ENCODE assay signal across 8 cellular contexts in the genomic region with DNA sequence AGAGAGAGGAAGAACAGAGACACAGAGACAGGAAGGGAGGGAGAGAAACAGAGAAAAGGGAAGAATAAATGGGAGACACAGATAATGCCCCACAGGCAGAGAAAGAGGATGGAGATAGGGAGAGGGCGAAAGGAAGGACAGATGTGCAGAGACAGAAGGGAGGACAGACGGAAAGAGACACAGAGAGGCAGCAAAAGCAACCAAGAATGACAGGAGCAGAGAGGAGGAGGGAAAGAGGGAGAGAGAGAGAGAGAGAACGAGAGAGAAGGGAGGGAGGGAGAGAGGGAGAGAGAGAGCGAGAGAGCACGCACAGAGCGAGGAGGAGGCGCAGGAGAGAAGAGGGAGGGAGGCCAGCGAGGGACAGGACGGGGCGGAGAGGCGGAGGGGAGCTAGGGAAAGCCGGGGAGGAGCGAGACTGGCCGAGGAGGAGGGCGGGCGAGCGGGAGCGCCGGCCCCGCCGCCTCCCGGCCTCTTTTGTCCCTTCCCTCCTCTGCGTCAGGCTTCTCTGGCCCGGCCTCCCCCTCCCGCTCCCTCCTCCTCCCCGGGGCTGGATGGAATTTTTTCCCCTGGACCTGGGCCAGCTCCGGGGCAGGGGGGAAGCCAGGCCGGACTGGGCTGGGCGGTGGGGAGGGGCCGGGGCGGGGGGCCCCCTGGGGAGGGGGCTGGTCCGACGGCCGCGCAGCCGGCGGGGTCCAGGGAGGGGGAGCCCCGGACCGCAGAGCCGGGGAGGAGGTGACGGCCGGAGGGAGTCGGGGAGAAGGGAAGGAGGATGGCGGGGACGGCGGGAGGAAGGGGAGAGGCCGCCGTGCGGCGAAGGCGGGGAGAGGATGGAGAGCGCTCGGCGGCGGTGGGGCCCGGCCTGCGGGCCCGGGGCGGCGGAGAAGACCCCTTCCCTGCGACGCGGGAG. TPM values are rescaled to one million over a fixed set of nuclear protein-coding genes. Genes with fewer than 3 reads are reported as not detected.
DNase-seq lines count a peak whose midpoint lies in the region; ATAC-seq and TF ChIP-seq lines count a peak whose summit lies in the region.

No MANE protein-coding gene starts in this region.

- H3K36me3 Mint-ChIP-seq in activated naive CD8-positive, alpha-beta T cell treated with anti-CD3 and anti-CD28 coated beads, Interleukin-2, amount 10 ng/mL, durations not matched to agents 7 days and 5 days = peaks cover 4% of the 10 kb centered on the region
- H3K36me3 Mint-ChIP-seq in neural crest cell (ENCODE audit: low read depth) = no peaks in the 10 kb centered on the region

- peak overlapping the region; percentile 81 for H3K4me3 Mint-ChIP-seq in activated naive CD8-positive, alpha-beta T cell treated with anti-CD3 and anti-CD28 coated beads, Interleukin-2, amount 10 ng/mL, durations not matched to agents 7 days and 5 days
- peak overlapping the region; percentile 84 for H3K4me3 Mint-ChIP-seq in neural crest cell

- peak overlapping the region; percentile 32 for H3K27ac Mint-ChIP-seq in activated naive CD8-positive, alpha-beta T cell treated with anti-CD3 and anti-CD28 coated beads, Interleukin-2, amount 10 ng/mL, durations not matched to agents 7 days and 5 days
- H3K27ac Mint-ChIP-seq in neural crest cell (ENCODE audit: unreplicated experiment) = no peak overlapping the region

- peaks cover 4% of the 10 kb centered on the region for H3K4me1 Mint-ChIP-seq in activated naive CD8-positive, alpha-beta T cell treated with anti-CD3 and anti-CD28 coated beads, Interleukin-2, amount 10 ng/mL, durations not matched to agents 7 days and 5 days
- peaks cover 34% of the 10 kb centered on the region for H3K4me1 Mint-ChIP-seq in neural crest cell

- POLR2A ChIA-PET in activated naive CD8-positive, alpha-beta T cell treated with anti-CD3 and anti-CD28 coated beads, Interleukin-2, amount 10 ng/mL, durations not matched to agents 7 days and 5 days (lab: Charles Lee) = no interaction called here

- peaks cover 20% of the 10 kb centered on the region for H3K27me3 Mint-ChIP-seq in activated naive CD8-positive, alpha-beta T cell treated with anti-CD3 and anti-CD28 coated beads, Interleukin-2, amount 10 ng/mL, durations not matched to agents 7 days and 5 days
- H3K27me3 Mint-ChIP-seq in neural crest cell (ENCODE audit: low read depth) = peaks cover 32% of the 10 kb centered on the region

- TF ChIP-seq CTCF in neural crest cell (conservative IDR thresholded peaks at IDR 0.05) = no peak

- DNase-seq in activated effector memory CD4-positive, alpha-beta T cell treated with anti-CD3 and anti-CD28 coated beads, Interleukin-2, amount 50 U/mL, for 16 hours = peak; percentile 72
- no peak for DNase-seq in activated effector memory CD4-positive, alpha-beta T cell treated with Interleukin-2 at 50 U/mL for 16 hours
- DNase-seq in NCI-H2196 (lab: John Stamatoyannopoulos, UW; ENCODE audit: unreplicated experiment) (peak; percentile 85), globus pallidus (ENCODE audit: low spot score) (peak; percentile 96), neural crest cell (ENCODE audit: low read depth, low spot score) (peak; percentile 55)
- peak; percentile 47 for DNase-seq in activated naive CD8-positive, alpha-beta T cell treated with anti-CD3 and anti-CD28 coated beads, Interleukin-2, amount 10 ng/mL, durations not matched to agents 7 days and 5 days
- DNase-seq in activated CD4-positive, CD25-positive, alpha-beta regulatory T cell treated with anti-CD3 and anti-CD28 coated beads, Interleukin-2, amount 50 U/mL, for 72 hours = no peak

- peak; percentile 29 for ATAC-seq in activated naive CD8-positive, alpha-beta T cell treated with anti-CD3 and anti-CD28 coated beads, Interleukin-2, amount 10 ng/mL, durations not matched to agents 7 days and 5 days (ENCODE audit: low read depth)
- ATAC-seq in GM19463 (IDR thresholded peaks at IDR 0.05; ENCODE audit: unreplicated experiment) = no peak

- peaks cover 7% of the 10 kb centered on the region for H3K9me3 Mint-ChIP-seq in activated naive CD8-positive, alpha-beta T cell treated with anti-CD3 and anti-CD28 coated beads, Interleukin-2, amount 10 ng/mL, durations not matched to agents 7 days and 5 days
- H3K9me3 Mint-ChIP-seq in neural crest cell = no peaks in the 10 kb centered on the region

RNA-seq across cellular contexts. Expression of gene SPACA6, which starts 4.2 kb away (rescaled TPM):
- 1 to 10 TPM; 4.8 TPM for total RNA-seq in activated naive CD8-positive, alpha-beta T cell treated with anti-CD3 and anti-CD28 coated beads, Interleukin-2, amount 10 ng/mL, durations not matched to agents 7 days and 5 days
- 3.0 and 4.2 TPM in 2 replicates for total RNA-seq in neural crest cell

RNA-seq across cellular contexts. Expression of gene HAS1, which starts 34.9 kb away (rescaled TPM):
- not detected for total RNA-seq in activated naive CD8-positive, alpha-beta T cell treated with anti-CD3 and anti-CD28 coated beads, Interleukin-2, amount 10 ng/mL, durations not matched to agents 7 days and 5 days
- total RNA-seq in neural crest cell = not detected in 2 replicates

RNA-seq across cellular contexts. Expression of gene SIGLEC14, which starts 42.3 kb away (rescaled TPM):
- total RNA-seq in activated naive CD8-positive, alpha-beta T cell treated with anti-CD3 and anti-CD28 coated beads, Interleukin-2, amount 10 ng/mL, durations not matched to agents 7 days and 5 days = under 1 TPM; 0.33 to 0.57 TPM
- total RNA-seq in neural crest cell = not detected in 2 replicates

RNA-seq across cellular contexts. Expression of gene SIGLEC5, which starts 58.7 kb away (rescaled TPM):
- total RNA-seq in activated naive CD8-positive, alpha-beta T cell treated with anti-CD3 and anti-CD28 coated beads, Interleukin-2, amount 10 ng/mL, durations not matched to agents 7 days and 5 days = not detected
- not detected in 2 replicates for total RNA-seq in neural crest cell

Comparison
In these comparisons a context has a peak if more than half of its experiments do, and no peak if none do; other contexts are left out.
1. DNase-seq: peak in activated effector memory CD4-positive, alpha-beta T cell treated with anti-CD3 and anti-CD28 coated beads, Interleukin-2, amount 50 U/mL, for 16 hours (single experiment), NCI-H2196 (single experiment), activated naive CD8-positive, alpha-beta T cell treated with anti-CD3 and anti-CD28 coated beads, Interleukin-2, amount 10 ng/mL, durations not matched to agents 7 days and 5 days (single experiment), globus pallidus (single experiment) and neural crest cell (single experiment); none in activated effector memory CD4-positive, alpha-beta T cell treated with Interleukin-2 at 50 U/mL for 16 hours (single experiment) and activated CD4-positive, CD25-positive, alpha-beta regulatory T cell treated with anti-CD3 and anti-CD28 coated beads, Interleukin-2, amount 50 U/mL, for 72 hours (single experiment).